8 cellular contexts compared by ENCODE assay signal in the genomic region with DNA sequence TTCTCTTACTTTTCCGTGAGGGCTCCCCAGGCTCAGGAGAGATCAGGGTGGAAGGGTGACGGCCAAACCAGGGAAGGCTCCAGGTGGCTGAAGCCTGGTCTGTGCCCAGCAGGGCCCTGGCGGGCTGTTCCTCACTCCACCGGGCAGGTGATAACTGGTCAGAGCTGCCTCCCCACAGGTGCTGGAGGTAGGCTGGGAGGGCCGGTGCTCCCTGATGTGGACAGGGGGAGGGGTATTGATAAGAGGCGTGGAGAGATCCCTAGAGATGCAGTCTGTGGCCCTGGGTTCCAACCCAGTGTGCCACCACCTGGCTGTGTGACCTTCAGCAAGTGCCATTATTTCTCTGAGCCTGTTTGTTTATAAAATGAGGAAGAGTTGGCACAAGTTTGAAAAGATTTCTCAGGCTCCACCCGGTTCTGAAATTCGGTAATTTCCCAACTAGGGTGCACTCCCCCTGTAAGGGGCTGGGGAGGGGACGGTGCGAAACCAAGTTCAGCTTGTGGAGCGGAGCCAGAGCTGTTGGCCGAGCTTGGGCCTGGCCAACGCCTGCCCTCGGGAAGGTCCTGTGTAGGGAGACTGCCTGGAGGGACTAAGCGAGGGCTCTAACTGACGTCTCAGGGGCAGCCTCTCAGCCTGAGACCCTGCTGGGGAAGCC. TPM values are rescaled to one million over a fixed set of nuclear protein-coding genes. Genes with fewer than 3 reads are reported as not detected.
DNase-seq lines count a peak whose midpoint lies in the region; ATAC-seq, FAIRE-seq and TF ChIP-seq lines count a peak whose summit lies in the region.

No MANE protein-coding gene starts in this region.

- no peak for TF ChIP-seq CTCF in BJ (IDR thresholded peaks at IDR 0.05; ENCODE audit: insufficient read depth, low read depth, low read length)
- TF ChIP-seq CTCF in activated CD8-positive, alpha-beta T cell treated with anti-CD3 and anti-CD28 coated beads for 36 hours (IDR thresholded peaks at IDR 0.05), result no peak
- no peak for TF ChIP-seq CTCF in right atrium auricular region (IDR thresholded peaks at IDR 0.05)

- peak; percentile 18 for ATAC-seq in HG02678 (IDR thresholded peaks at IDR 0.05; ENCODE audit: unreplicated experiment)
- ATAC-seq in activated CD8-positive, alpha-beta T cell treated with anti-CD3 and anti-CD28 coated beads for 36 hours, result no peak

- intact Hi-C loops in activated CD8-positive, alpha-beta T cell treated with anti-CD3 and anti-CD28 coated beads for 36 hours (cut with micrococcal nuclease), result no loop called here

- H3K9me3 ChIP-seq in right atrium auricular region, result no peaks in the 10 kb centered on the region

- no peaks in the 10 kb centered on the region for H3K27me3 Mint-ChIP-seq in activated CD8-positive, alpha-beta T cell treated with anti-CD3 and anti-CD28 coated beads for 36 hours

- H3K27ac Mint-ChIP-seq in activated CD8-positive, alpha-beta T cell treated with anti-CD3 and anti-CD28 coated beads for 36 hours, result peak overlapping the region; percentile 92

- H3K27ac ChIP-seq in right atrium auricular region, result peak overlapping the region; percentile 99

- H3K4me3 Mint-ChIP-seq in activated CD8-positive, alpha-beta T cell treated with anti-CD3 and anti-CD28 coated beads for 36 hours, result peak overlapping the region; percentile 95

- POLR2A ChIA-PET in BJ (lab: Charles Lee), result interaction anchor here (0.9 to 1.2 kb wide), 2 partner anchors 11 to 18 kb away, joined by 3 to 20 read pairs; no protein-coding TSS in a partner anchor
- POLR2A ChIA-PET in activated CD8-positive, alpha-beta T cell treated with anti-CD3 and anti-CD28 coated beads for 36 hours (lab: Charles Lee), result interaction anchor here (0.6 to 3.2 kb wide), 9 partner anchors 7 to 35 kb away, joined by 3 to 26 read pairs (median 9); a partner anchor contains a TSS

- CTCF ChIA-PET in BJ (lab: Yijun Ruan, JAX), result interaction anchor here (1.2 to 3.0 kb wide), 3 partner anchors 13 to 24 kb away, joined by 6 to 25 read pairs (median 7); no protein-coding TSS in a partner anchor
- CTCF ChIA-PET in activated CD8-positive, alpha-beta T cell treated with anti-CD3 and anti-CD28 coated beads for 36 hours (lab: Charles Lee), result interaction anchor here (1.3 to 27.5 kb wide), 7 partner anchors 11 to 57 kb away, joined by 3 to 602 read pairs (median 7); a partner anchor contains a TSS

- DNase-seq in BJ (ENCODE audit: low read depth) (no peak), right atrium auricular region (ENCODE audit: low spot score) (no peak), skeletal muscle cell (ENCODE audit: low read depth) (no peak), urothelium cell line (ENCODE audit: low spot score) (no peak), activated gamma-delta T cell treated with Interleukin-2 at 50 U/mL for 16 hours (no peak), NCI-H345 (lab: John Stamatoyannopoulos, UW) (no peak)
- DNase-seq in activated CD8-positive, alpha-beta T cell treated with anti-CD3 and anti-CD28 coated beads for 36 hours, result no peak

- H3K27me3 ChIP-seq in BJ (ENCODE audit: control insufficient read depth, insufficient read depth, low read length), result no peaks in the 10 kb centered on the region
- H3K27me3 ChIP-seq in right atrium auricular region, result no peaks in the 10 kb centered on the region

- peaks cover 33% of the 10 kb centered on the region for H3K36me3 Mint-ChIP-seq in activated CD8-positive, alpha-beta T cell treated with anti-CD3 and anti-CD28 coated beads for 36 hours (ENCODE audit: low read depth)

- H3K36me3 ChIP-seq in BJ (ENCODE audit: control insufficient read depth, insufficient read depth, low read length) (peaks cover 2% of the 10 kb centered on the region; the same call in 1 of the 2 replicates), right atrium auricular region (peaks cover 20% of the 10 kb centered on the region)

- no peaks in the 10 kb centered on the region for H3K9me3 Mint-ChIP-seq in activated CD8-positive, alpha-beta T cell treated with anti-CD3 and anti-CD28 coated beads for 36 hours

- peaks cover 0 to 85% of the 10 kb centered on the region in 2 donors for H3K4me1 ChIP-seq in right atrium auricular region

- H3K4me3 ChIP-seq in BJ (ENCODE audit: low read depth, low read length) (peak overlapping the region; percentile 63), right atrium auricular region (peak overlapping the region; percentile 45 to 67), skeletal muscle cell (ENCODE audit: low read depth, low read length) (peak overlapping the region; percentile 62)

- peaks cover 44% of the 10 kb centered on the region for H3K4me1 Mint-ChIP-seq in activated CD8-positive, alpha-beta T cell treated with anti-CD3 and anti-CD28 coated beads for 36 hours (ENCODE audit: low read depth)

- FAIRE-seq in urothelium cell line (lab: Jason Lieb, UNC), result no peak

RNA-seq across cellular contexts. Expression of a gene that starts 1.0 kb away (rescaled TPM):
- 9.8 and 18.6 TPM in 2 replicates for polyA plus RNA-seq in BJ (2011; rRNA removed)
- polyA minus RNA-seq in BJ (2011; rRNA and poly(A)+ RNA removed), result 17.9 and 21.8 TPM in 2 replicates
- total RNA-seq in activated CD8-positive, alpha-beta T cell treated with anti-CD3 and anti-CD28 coated beads for 36 hours, result 100 to 1,000 TPM; 120 to 128 TPM
- 100 to 1,000 TPM; 150 to 238 TPM for total RNA-seq in right atrium auricular region

RNA-seq across cellular contexts. Expression of a gene that starts 19.5 kb away (rescaled TPM):
- polyA plus RNA-seq in BJ (2011; rRNA removed), result 115 and 163 TPM in 2 replicates
- polyA minus RNA-seq in BJ (2011; rRNA and poly(A)+ RNA removed), result 68.6 and 88.6 TPM in 2 replicates
- total RNA-seq in activated CD8-positive, alpha-beta T cell treated with anti-CD3 and anti-CD28 coated beads for 36 hours, result 10 to 100 TPM; 25.6 to 28.4 TPM
- 10 to 100 TPM; 26.8 to 36.9 TPM for total RNA-seq in right atrium auricular region

RNA-seq across cellular contexts. Expression of a gene that starts 29.3 kb away (rescaled TPM):
- 0.05 TPM in 1 of 2 replicates, not detected in the other for polyA plus RNA-seq in BJ (2011; rRNA removed)
- polyA minus RNA-seq in BJ (2011; rRNA and poly(A)+ RNA removed), result not detected in 2 replicates
- total RNA-seq in activated CD8-positive, alpha-beta T cell treated with anti-CD3 and anti-CD28 coated beads for 36 hours, result not detected
- 1 to 10 TPM in 1 of 2 donors, under 1 TPM in 1; 0.44 to 3.2 TPM for total RNA-seq in right atrium auricular region

RNA-seq across cellular contexts. Expression of a gene that starts 43.5 kb away (rescaled TPM):
- polyA plus RNA-seq in BJ (2011; rRNA removed), result 0.96 and 1.3 TPM in 2 replicates
- polyA minus RNA-seq in BJ (2011; rRNA and poly(A)+ RNA removed), result 0.38 and 0.46 TPM in 2 replicates
- total RNA-seq in activated CD8-positive, alpha-beta T cell treated with anti-CD3 and anti-CD28 coated beads for 36 hours, result 10 to 100 TPM; 26.0 to 26.4 TPM
- 10 to 100 TPM; 17.6 to 23.2 TPM for total RNA-seq in right atrium auricular region
